ENCODE assay signal across 14 cellular contexts in the genomic region with DNA sequence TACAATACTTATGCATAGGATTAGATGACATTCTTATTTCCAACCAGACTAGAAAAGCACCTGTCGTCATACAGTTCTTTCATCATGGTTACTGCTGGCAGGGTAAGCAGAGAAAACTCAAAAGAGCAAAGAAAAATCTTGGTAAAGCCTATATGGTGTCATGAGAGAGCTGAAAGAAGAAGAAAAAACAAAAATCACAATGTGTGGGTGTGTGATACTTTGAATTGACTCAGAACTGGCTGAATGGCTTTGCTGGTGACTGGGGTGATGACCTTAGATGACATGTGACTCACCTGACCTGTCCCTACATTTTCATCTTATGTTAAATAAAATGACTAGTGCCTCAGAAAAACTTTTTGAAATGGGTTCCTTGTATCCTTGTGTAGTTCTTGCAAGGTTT.
DNase-seq lines count a peak whose midpoint lies in the region; ATAC-seq and TF ChIP-seq lines count a peak whose summit lies in the region.
"Had no signal": no experiment of that assay in that cellular context is flagged by ENCODE, and none has a peak within 500 bp of the region (broad histone marks: within the 10 kb centered on the region; RNA-seq: fewer than 3 reads in every experiment).

No MANE protein-coding gene starts in this region.

- H3K4me1 Mint-ChIP-seq in progenitor cell of endocrine pancreas (ENCODE audit: low read depth) = peaks cover 40% of the 10 kb centered on the region

- no peak overlapping the region for H3K27ac Mint-ChIP-seq in progenitor cell of endocrine pancreas
- H3K27ac Mint-ChIP-seq: CD4-positive, CD25-positive, alpha-beta regulatory T cell had no signal

- TF ChIP-seq CTCF in GM10248 (IDR thresholded peaks at IDR 0.05; ENCODE audit: control extremely low read depth, extremely low read depth, low read depth, missing control alignments) (no peak), foreskin fibroblast (IDR thresholded peaks at IDR 0.05; ENCODE audit: low read depth, low read length) (no peak), progenitor cell of endocrine pancreas (IDR thresholded peaks at IDR 0.05; ENCODE audit: unreplicated experiment) (no peak)

- peaks cover 7% of the 10 kb centered on the region for H3K9me3 Mint-ChIP-seq in progenitor cell of endocrine pancreas (ENCODE audit: low read depth)

- no peak overlapping the region for H3K4me3 Mint-ChIP-seq in progenitor cell of endocrine pancreas (ENCODE audit: low read depth)

- CTCF ChIA-PET in GM10248 (lab: Yijun Ruan, JAX) = no interaction called here

- no peak overlapping the region for H3K4me3 ChIP-seq in foreskin fibroblast (ENCODE audit: low read depth in 1 of 2, low read length in 2 of 2)
- H3K4me3 ChIP-seq: A549 had no signal

- H3K27me3 Mint-ChIP-seq in progenitor cell of endocrine pancreas = peaks cover 5% of the 10 kb centered on the region
- H3K27me3 Mint-ChIP-seq: CD4-positive, CD25-positive, alpha-beta regulatory T cell had no signal

- in situ Hi-C loops in KBM-7 (cut with MboI; ENCODE audit: low pct_unique_long_range_greater_than_20kb, low sequenced_read_pairs) = no loop called here

- ATAC-seq in GM19035 (IDR thresholded peaks at IDR 0.05; ENCODE audit: unreplicated experiment) (peak; percentile 65), HG02642 (IDR thresholded peaks at IDR 0.05; ENCODE audit: poor library complexity, unreplicated experiment) (peak; percentile 79), HG03378 (IDR thresholded peaks at IDR 0.05; ENCODE audit: unreplicated experiment) (peak; percentile 98)
- ATAC-seq: A549 had no signal

- POLR2A ChIA-PET in GM10248 (lab: Yijun Ruan, JAX) = no interaction called here

- peaks cover 1% of the 10 kb centered on the region for H3K36me3 Mint-ChIP-seq in progenitor cell of endocrine pancreas (ENCODE audit: insufficient read depth)
- H3K36me3 Mint-ChIP-seq: CD4-positive, CD25-positive, alpha-beta regulatory T cell had no signal

- DNase-seq in GM10248 (ENCODE audit: extremely low spot score) = peak; percentile 41
- DNase-seq in foreskin fibroblast = no peak
- DNase-seq in KBM-7 = no peak
- DNase-seq in progenitor cell of endocrine pancreas (ENCODE audit: low spot score, unreplicated experiment) = no peak
- no peak for DNase-seq in EL
- DNase-seq: activated gamma-delta T cell; anterior cingulate cortex; CD4-positive, CD25-positive, alpha-beta regulatory T cell; NCI-H1930; NCI-H526 treated with DMSO at 0.1 percent for 48 hours had no signal
